Comparison of ENCODE assay signal across 28 cellular contexts in genomic region chr12:102299731-102300130, GRCh38.
"Had no signal": no experiment of that assay in that cellular context is flagged by ENCODE, and none has a peak within 500 bp of the region (broad histone marks: within the 10 kb centered on the region; RNA-seq: fewer than 3 reads in every experiment).

No MANE protein-coding gene starts in this region.

- H3K27ac Mint-ChIP-seq: dendritic cell treated with granulocyte-macrophage colony-stimulating factor and Interleukin-4, amounts not matched to agents 40 ng/mL and 50 ng/mL, for 4 days; immature natural killer cell; naive thymus-derived CD8-positive, alpha-beta T cell; stimulated activated memory B cell treated with anti-CD40 and anti-IgM and Interleukin-4, amounts not matched to agents 10 μg/mL and 1 μg/mL and 100 μg/mL, for 72 hours; type B pancreatic cell had no signal

- H3K9me3 Mint-ChIP-seq: dendritic cell treated with granulocyte-macrophage colony-stimulating factor and Interleukin-4, amounts not matched to agents 40 ng/mL and 50 ng/mL, for 4 days had no signal

- DNase-seq: colonic mucosa; effector CD8-positive, alpha-beta T cell; endodermal cell; foreskin melanocyte; glutamatergic neuron; heart right ventricle; hypothalamus; immature natural killer cell; left ventricle myocardium superior; lower lobe of right lung; naive thymus-derived CD8-positive, alpha-beta T cell; occipital lobe; ovary; posterior cingulate gyrus; psoas muscle; right cardiac atrium; sigmoid colon; spleen; stimulated activated CD4-positive, alpha-beta T cell treated with anti-CD3 and anti-CD28 coated beads, Interleukin-4, amount 100 ng/mL, for 4 hours; stimulated activated naive CD8-positive, alpha-beta T cell treated with anti-CD3 and anti-CD28 coated beads, Interleukin-15, Interleukin-2, amounts not matched to agents 100 U/mL and 50 U/mL, for 24 hours; substantia nigra; testis; tibial artery had no signal

- H3K4me3 ChIP-seq: colonic mucosa, esophagus muscularis mucosa, heart right ventricle, lower lobe of right lung, ovary, psoas muscle, sigmoid colon, skin epidermis, spleen, testis, tibial artery had no signal

- ATAC-seq: heart right ventricle; left ventricle myocardium superior; lower lobe of right lung; naive thymus-derived CD8-positive, alpha-beta T cell; psoas muscle; right cardiac atrium; stimulated activated memory B cell treated with anti-CD40 and anti-IgM and Interleukin-4, amounts not matched to agents 10 μg/mL and 1 μg/mL and 100 μg/mL, for 72 hours; stimulated activated naive CD8-positive, alpha-beta T cell treated with anti-CD3 and anti-CD28 coated beads, Interleukin-15, Interleukin-2, amounts not matched to agents 100 U/mL and 50 U/mL, for 24 hours had no signal

- H3K4me1 Mint-ChIP-seq: endodermal cell; immature natural killer cell; naive thymus-derived CD8-positive, alpha-beta T cell; stimulated activated memory B cell treated with anti-CD40 and anti-IgM and Interleukin-4, amounts not matched to agents 10 μg/mL and 1 μg/mL and 100 μg/mL, for 72 hours had no signal

- H3K4me3 Mint-ChIP-seq: dendritic cell treated with granulocyte-macrophage colony-stimulating factor and Interleukin-4, amounts not matched to agents 40 ng/mL and 50 ng/mL, for 4 days; endodermal cell; immature natural killer cell; naive thymus-derived CD8-positive, alpha-beta T cell; stimulated activated memory B cell treated with anti-CD40 and anti-IgM and Interleukin-4, amounts not matched to agents 10 μg/mL and 1 μg/mL and 100 μg/mL, for 72 hours; type B pancreatic cell had no signal

- H3K27me3 Mint-ChIP-seq: type B pancreatic cell had no signal

- H3K36me3 Mint-ChIP-seq: immature natural killer cell; stimulated activated memory B cell treated with anti-CD40 and anti-IgM and Interleukin-4, amounts not matched to agents 10 μg/mL and 1 μg/mL and 100 μg/mL, for 72 hours; type B pancreatic cell had no signal
